In the genomic region with DNA sequence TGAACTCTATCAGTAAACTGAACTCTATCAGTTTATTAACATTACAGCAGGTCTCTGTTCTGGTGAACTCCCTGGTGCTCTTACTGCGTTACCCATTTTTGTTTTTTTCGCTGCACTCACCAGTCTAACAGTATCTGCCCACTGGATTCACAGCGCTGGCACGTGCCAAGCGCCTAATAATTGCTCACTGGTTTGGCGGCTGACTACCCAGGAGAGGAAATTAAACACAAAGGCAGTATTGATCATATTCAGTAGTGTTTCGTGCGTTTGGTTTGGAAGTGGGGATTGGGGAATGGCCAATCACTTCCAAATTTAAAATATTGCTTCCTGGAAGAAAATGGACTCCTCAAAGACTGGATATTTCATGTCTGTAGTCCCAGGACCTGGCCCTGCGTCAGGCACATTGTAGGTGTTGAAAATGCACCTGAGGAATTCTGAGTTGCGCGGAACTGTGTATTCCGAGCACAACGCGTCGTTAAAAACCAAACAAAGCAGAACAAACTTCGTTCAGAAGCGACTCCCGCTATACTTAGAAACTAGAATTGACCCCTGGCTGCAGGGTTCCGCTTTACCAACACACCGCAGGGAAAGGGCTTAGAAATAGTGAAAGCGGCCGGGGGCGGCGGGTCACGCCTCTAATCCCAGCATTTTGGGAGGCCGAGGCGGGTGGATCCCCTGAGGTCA, we compare ENCODE assay signal across 1 cellular context.
TF ChIP-seq lines count a peak whose summit lies in the region.

No MANE protein-coding gene starts in this region.

TF ChIP-seq in HepG2, 621 proteins besides CTCF, POLR2A, EP300 and RAD21 (continued from another document and continues in another):
- TF ChIP-seq, protein P1, sequence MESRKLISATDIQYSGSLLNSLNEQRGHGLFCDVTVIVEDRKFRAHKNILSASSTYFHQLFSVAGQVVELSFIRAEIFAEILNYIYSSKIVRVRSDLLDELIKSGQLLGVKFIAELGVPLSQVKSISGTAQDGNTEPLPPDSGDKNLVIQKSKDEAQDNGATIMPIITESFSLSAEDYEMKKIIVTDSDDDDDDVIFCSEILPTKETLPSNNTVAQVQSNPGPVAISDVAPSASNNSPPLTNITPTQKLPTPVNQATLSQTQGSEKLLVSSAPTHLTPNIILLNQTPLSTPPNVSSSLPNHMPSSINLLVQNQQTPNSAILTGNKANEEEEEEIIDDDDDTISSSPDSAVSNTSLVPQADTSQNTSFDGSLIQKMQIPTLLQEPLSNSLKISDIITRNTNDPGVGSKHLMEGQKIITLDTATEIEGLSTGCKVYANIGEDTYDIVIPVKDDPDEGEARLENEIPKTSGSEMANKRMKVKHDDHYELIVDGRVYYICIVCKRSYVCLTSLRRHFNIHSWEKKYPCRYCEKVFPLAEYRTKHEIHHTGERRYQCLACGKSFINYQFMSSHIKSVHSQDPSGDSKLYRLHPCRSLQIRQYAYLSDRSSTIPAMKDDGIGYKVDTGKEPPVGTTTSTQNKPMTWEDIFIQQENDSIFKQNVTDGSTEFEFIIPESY (CRISPR knock-in tag; IDR thresholded peaks at IDR 0.05), result no peak
- no peak for TF ChIP-seq KAT2B (IDR thresholded peaks at IDR 0.05; ENCODE audit: borderline replicate concordance, low read depth, low read length)
- no peak for TF ChIP-seq ZNF816 (CRISPR knock-in tag; IDR thresholded peaks at IDR 0.05; ENCODE audit: borderline replicate concordance)
- no peak for TF ChIP-seq RFX1 (IDR thresholded peaks at IDR 0.05)
- TF ChIP-seq JUND (CRISPR knock-in tag; IDR thresholded peaks at IDR 0.05), result no peak
- peak; percentile 25; the same call in 1 of the 2 replicates for TF ChIP-seq BCL6 (CRISPR knock-in tag; IDR thresholded peaks at IDR 0.05)
- no peak for TF ChIP-seq NR3C1 (CRISPR knock-in tag; IDR thresholded peaks at IDR 0.05)
- peak; percentile 17; the same call in 1 of the 2 replicates for TF ChIP-seq ZNF607 (CRISPR knock-in tag; IDR thresholded peaks at IDR 0.05; ENCODE audit: borderline replicate concordance)
- TF ChIP-seq, protein P2, sequence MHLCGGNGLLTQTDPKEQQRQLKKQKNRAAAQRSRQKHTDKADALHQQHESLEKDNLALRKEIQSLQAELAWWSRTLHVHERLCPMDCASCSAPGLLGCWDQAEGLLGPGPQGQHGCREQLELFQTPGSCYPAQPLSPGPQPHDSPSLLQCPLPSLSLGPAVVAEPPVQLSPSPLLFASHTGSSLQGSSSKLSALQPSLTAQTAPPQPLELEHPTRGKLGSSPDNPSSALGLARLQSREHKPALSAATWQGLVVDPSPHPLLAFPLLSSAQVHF (CRISPR knock-in tag; IDR thresholded peaks at IDR 0.05), result 0 out of 2 replicates have a peak, but pooled peaks have one; percentile 77
- peak; percentile 67 for TF ChIP-seq KDM4B (CRISPR knock-in tag; IDR thresholded peaks at IDR 0.05)
- TF ChIP-seq ZNF570 (CRISPR knock-in tag; IDR thresholded peaks at IDR 0.05; ENCODE audit: borderline replicate concordance), result no peak
- no peak for TF ChIP-seq FLYWCH1 (CRISPR knock-in tag; IDR thresholded peaks at IDR 0.05)
- TF ChIP-seq, protein P3, sequence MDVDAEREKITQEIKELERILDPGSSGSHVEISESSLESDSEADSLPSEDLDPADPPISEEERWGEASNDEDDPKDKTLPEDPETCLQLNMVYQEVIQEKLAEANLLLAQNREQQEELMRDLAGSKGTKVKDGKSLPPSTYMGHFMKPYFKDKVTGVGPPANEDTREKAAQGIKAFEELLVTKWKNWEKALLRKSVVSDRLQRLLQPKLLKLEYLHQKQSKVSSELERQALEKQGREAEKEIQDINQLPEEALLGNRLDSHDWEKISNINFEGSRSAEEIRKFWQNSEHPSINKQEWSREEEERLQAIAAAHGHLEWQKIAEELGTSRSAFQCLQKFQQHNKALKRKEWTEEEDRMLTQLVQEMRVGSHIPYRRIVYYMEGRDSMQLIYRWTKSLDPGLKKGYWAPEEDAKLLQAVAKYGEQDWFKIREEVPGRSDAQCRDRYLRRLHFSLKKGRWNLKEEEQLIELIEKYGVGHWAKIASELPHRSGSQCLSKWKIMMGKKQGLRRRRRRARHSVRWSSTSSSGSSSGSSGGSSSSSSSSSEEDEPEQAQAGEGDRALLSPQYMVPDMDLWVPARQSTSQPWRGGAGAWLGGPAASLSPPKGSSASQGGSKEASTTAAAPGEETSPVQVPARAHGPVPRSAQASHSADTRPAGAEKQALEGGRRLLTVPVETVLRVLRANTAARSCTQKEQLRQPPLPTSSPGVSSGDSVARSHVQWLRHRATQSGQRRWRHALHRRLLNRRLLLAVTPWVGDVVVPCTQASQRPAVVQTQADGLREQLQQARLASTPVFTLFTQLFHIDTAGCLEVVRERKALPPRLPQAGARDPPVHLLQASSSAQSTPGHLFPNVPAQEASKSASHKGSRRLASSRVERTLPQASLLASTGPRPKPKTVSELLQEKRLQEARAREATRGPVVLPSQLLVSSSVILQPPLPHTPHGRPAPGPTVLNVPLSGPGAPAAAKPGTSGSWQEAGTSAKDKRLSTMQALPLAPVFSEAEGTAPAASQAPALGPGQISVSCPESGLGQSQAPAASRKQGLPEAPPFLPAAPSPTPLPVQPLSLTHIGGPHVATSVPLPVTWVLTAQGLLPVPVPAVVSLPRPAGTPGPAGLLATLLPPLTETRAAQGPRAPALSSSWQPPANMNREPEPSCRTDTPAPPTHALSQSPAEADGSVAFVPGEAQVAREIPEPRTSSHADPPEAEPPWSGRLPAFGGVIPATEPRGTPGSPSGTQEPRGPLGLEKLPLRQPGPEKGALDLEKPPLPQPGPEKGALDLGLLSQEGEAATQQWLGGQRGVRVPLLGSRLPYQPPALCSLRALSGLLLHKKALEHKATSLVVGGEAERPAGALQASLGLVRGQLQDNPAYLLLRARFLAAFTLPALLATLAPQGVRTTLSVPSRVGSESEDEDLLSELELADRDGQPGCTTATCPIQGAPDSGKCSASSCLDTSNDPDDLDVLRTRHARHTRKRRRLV (CRISPR knock-in tag; IDR thresholded peaks at IDR 0.05), result no peak; the same call in 1 of the 2 replicates
- TF ChIP-seq SRY (CRISPR knock-in tag; IDR thresholded peaks at IDR 0.05), result no peak
- TF ChIP-seq NFRKB (IDR thresholded peaks at IDR 0.05), result no peak
- TF ChIP-seq TEAD3 (CRISPR knock-in tag; optimal IDR thresholded peaks at IDR 0.05; ENCODE audit: borderline replicate concordance), result no peak
- peak; percentile 65; the same call in 1 of the 2 replicates for TF ChIP-seq PHF8 (CRISPR knock-in tag; IDR thresholded peaks at IDR 0.05)
- TF ChIP-seq, protein P4, sequence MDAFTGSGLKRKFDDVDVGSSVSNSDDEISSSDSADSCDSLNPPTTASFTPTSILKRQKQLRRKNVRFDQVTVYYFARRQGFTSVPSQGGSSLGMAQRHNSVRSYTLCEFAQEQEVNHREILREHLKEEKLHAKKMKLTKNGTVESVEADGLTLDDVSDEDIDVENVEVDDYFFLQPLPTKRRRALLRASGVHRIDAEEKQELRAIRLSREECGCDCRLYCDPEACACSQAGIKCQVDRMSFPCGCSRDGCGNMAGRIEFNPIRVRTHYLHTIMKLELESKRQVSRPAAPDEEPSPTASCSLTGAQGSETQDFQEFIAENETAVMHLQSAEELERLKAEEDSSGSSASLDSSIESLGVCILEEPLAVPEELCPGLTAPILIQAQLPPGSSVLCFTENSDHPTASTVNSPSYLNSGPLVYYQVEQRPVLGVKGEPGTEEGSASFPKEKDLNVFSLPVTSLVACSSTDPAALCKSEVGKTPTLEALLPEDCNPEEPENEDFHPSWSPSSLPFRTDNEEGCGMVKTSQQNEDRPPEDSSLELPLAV (CRISPR knock-in tag; conservative IDR thresholded peaks at IDR 0.05; ENCODE audit: low read depth), result no peak
- TF ChIP-seq JDP2 (CRISPR knock-in tag; IDR thresholded peaks at IDR 0.05; ENCODE audit: borderline replicate concordance), result peak; percentile 20; the same call in 1 of the 2 replicates
- TF ChIP-seq MTF1 (CRISPR knock-in tag; IDR thresholded peaks at IDR 0.05), result peak; percentile 41; the same call in 1 of the 2 replicates
- TF ChIP-seq KLF12 (CRISPR knock-in tag; IDR thresholded peaks at IDR 0.05; ENCODE audit: borderline replicate concordance), result no peak
- no peak for TF ChIP-seq ZNF446 (CRISPR knock-in tag; IDR thresholded peaks at IDR 0.05)
- TF ChIP-seq ARHGAP35 (CRISPR knock-in tag; IDR thresholded peaks at IDR 0.05; ENCODE audit: borderline replicate concordance), result no peak
- peak; percentile 67; the same call in 1 of the 2 replicates for TF ChIP-seq RNF2 (conservative IDR thresholded peaks at IDR 0.05; ENCODE audit: low read depth)
- TF ChIP-seq RXRB (CRISPR knock-in tag; IDR thresholded peaks at IDR 0.05; ENCODE audit: borderline replicate concordance), result no peak
- TF ChIP-seq ZSCAN25 (CRISPR knock-in tag; IDR thresholded peaks at IDR 0.05), result no peak
- peak; percentile 29 for TF ChIP-seq ASH2L (IDR thresholded peaks at IDR 0.05; ENCODE audit: insufficient read length, low read depth, low read length)
- TF ChIP-seq ZNF180 (CRISPR knock-in tag; IDR thresholded peaks at IDR 0.05; ENCODE audit: borderline replicate concordance, low read depth), result 0 out of 2 replicates have a peak, but pooled peaks have one; percentile 49
- no peak for TF ChIP-seq POLR2AphosphoS2 (IDR thresholded peaks at IDR 0.05; ENCODE audit: low read depth, low read length)
- TF ChIP-seq ZFP1 (CRISPR knock-in tag; IDR thresholded peaks at IDR 0.05), result no peak
- peak; percentile 73; the same call in 1 of the 2 replicates for TF ChIP-seq POLR2G (IDR thresholded peaks at IDR 0.05; ENCODE audit: low read depth, low read length)
- TF ChIP-seq, protein P5, sequence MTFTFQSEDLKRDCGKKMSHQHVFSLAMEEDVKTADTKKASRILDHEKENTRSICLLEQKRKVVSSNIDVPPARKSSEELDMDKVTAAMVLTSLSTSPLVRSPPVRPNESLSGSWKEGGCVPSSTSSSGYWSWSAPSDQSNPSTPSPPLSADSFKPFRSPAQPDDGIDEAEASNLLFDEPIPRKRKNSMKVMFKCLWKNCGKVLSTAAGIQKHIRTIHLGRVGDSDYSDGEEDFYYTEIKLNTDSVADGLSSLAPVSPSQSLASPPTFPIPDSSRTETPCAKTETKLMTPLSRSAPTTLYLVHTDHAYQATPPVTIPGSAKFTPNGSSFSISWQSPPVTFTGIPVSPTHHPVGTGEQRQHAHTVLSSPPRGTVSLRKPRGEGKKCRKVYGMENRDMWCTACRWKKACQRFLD (CRISPR knock-in tag; IDR thresholded peaks at IDR 0.05; ENCODE audit: borderline replicate concordance), result no peak
- TF ChIP-seq CENPX (CRISPR knock-in tag; IDR thresholded peaks at IDR 0.05), result no peak
- no peak; the same call in 1 of the 2 replicates for TF ChIP-seq SNAI1 (CRISPR knock-in tag; IDR thresholded peaks at IDR 0.05; ENCODE audit: borderline replicate concordance)
- peak; percentile 72 for TF ChIP-seq IRF2 (CRISPR knock-in tag; IDR thresholded peaks at IDR 0.05)
- TF ChIP-seq TCF7 (IDR thresholded peaks at IDR 0.05; ENCODE audit: low read depth), result no peak
- TF ChIP-seq, protein P6, sequence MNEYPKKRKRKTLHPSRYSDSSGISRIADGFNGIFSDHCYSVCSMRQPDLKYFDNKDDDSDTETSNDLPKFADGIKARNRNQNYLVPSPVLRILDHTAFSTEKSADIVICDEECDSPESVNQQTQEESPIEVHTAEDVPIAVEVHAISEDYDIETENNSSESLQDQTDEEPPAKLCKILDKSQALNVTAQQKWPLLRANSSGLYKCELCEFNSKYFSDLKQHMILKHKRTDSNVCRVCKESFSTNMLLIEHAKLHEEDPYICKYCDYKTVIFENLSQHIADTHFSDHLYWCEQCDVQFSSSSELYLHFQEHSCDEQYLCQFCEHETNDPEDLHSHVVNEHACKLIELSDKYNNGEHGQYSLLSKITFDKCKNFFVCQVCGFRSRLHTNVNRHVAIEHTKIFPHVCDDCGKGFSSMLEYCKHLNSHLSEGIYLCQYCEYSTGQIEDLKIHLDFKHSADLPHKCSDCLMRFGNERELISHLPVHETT (CRISPR knock-in tag; conservative IDR thresholded peaks at IDR 0.05), result no peak
- TF ChIP-seq PHF5A (CRISPR knock-in tag; IDR thresholded peaks at IDR 0.05; ENCODE audit: low read depth, unreplicated experiment), result peak; percentile 62
- TF ChIP-seq PRMT3 (CRISPR knock-in tag; IDR thresholded peaks at IDR 0.05; ENCODE audit: borderline replicate concordance, low read depth), result 0 out of 2 replicates have a peak, but pooled peaks have one; percentile 54
- TF ChIP-seq ZNF605 (CRISPR knock-in tag; IDR thresholded peaks at IDR 0.05), result no peak; the same call in 1 of the 2 replicates
- TF ChIP-seq TBP (CRISPR knock-in tag; IDR thresholded peaks at IDR 0.05), result no peak
- no peak for TF ChIP-seq ZFP90 (CRISPR knock-in tag; IDR thresholded peaks at IDR 0.05; ENCODE audit: borderline replicate concordance)
- no peak for TF ChIP-seq ZNF768 (CRISPR knock-in tag; IDR thresholded peaks at IDR 0.05)
- TF ChIP-seq TAF15 (IDR thresholded peaks at IDR 0.05; ENCODE audit: low read depth, low read length, poor library complexity, severe bottlenecking), result no peak
- TF ChIP-seq ZNF879 (CRISPR knock-in tag; IDR thresholded peaks at IDR 0.05), result 0 out of 2 replicates have a peak, but pooled peaks have one; percentile 12
- no peak for TF ChIP-seq PCBP1 (IDR thresholded peaks at IDR 0.05; ENCODE audit: borderline replicate concordance, low read depth, low read length)
- TF ChIP-seq RORA (CRISPR knock-in tag; IDR thresholded peaks at IDR 0.05), result 0 out of 2 replicates have a peak, but pooled peaks have one; percentile 28
- TF ChIP-seq ZMYM2 (CRISPR knock-in tag; IDR thresholded peaks at IDR 0.05), result no peak
- TF ChIP-seq, protein P7, sequence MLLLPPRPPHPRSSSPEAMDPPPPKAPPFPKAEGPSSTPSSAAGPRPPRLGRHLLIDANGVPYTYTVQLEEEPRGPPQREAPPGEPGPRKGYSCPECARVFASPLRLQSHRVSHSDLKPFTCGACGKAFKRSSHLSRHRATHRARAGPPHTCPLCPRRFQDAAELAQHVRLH (CRISPR knock-in tag; IDR thresholded peaks at IDR 0.05; ENCODE audit: borderline replicate concordance, low read depth), result no peak
- peak; percentile 37; the same call in 1 of the 2 replicates for TF ChIP-seq ZNF263 (CRISPR knock-in tag; IDR thresholded peaks at IDR 0.05)
- no peak for TF ChIP-seq ATF7-NPFF (CRISPR knock-in tag; IDR thresholded peaks at IDR 0.05; ENCODE audit: low read depth)
- TF ChIP-seq, protein P8, sequence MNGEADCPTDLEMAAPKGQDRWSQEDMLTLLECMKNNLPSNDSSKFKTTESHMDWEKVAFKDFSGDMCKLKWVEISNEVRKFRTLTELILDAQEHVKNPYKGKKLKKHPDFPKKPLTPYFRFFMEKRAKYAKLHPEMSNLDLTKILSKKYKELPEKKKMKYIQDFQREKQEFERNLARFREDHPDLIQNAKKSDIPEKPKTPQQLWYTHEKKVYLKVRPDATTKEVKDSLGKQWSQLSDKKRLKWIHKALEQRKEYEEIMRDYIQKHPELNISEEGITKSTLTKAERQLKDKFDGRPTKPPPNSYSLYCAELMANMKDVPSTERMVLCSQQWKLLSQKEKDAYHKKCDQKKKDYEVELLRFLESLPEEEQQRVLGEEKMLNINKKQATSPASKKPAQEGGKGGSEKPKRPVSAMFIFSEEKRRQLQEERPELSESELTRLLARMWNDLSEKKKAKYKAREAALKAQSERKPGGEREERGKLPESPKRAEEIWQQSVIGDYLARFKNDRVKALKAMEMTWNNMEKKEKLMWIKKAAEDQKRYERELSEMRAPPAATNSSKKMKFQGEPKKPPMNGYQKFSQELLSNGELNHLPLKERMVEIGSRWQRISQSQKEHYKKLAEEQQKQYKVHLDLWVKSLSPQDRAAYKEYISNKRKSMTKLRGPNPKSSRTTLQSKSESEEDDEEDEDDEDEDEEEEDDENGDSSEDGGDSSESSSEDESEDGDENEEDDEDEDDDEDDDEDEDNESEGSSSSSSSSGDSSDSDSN (CRISPR knock-in tag; IDR thresholded peaks at IDR 0.05), result no peak
- TF ChIP-seq ZNF10 (CRISPR knock-in tag; IDR thresholded peaks at IDR 0.05; ENCODE audit: borderline replicate concordance, low read depth), result no peak
